ENCODE assay signal across 8 cellular contexts in the genomic region with DNA sequence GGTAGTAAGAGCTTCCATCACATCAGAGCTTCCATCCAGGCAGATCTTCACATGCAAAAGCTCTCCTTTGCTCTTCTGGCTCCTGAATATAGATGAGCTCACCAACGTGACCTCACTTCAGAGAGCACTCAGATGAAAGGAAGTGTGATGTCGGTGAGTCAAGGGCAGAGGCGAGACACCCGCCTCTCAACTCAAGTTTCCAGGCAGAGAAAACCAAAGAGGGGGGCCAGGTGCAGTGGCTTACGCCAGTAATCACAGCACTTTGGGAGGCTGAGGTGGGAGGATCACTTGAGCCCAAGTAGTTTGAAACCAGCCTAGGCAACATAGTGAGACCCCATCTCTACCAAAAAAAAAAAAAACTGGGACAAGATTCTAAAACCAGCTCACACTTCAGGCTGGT.
DNase-seq lines count a peak whose midpoint lies in the region; ATAC-seq, FAIRE-seq and TF ChIP-seq lines count a peak whose summit lies in the region.

No MANE protein-coding gene starts in this region.

- intact Hi-C loops in prostate gland (cut with DNase I), result no loop called here

- H3K4me1 ChIP-seq in prostate gland (replicated peaks), result no peaks in the 10 kb centered on the region

- H3K4me3 ChIP-seq in prostate gland, result no peak overlapping the region

- ATAC-seq in HG03342 (IDR thresholded peaks at IDR 0.05; ENCODE audit: unreplicated experiment) (peak; percentile 58), HG02571 (IDR thresholded peaks at IDR 0.05; ENCODE audit: unreplicated experiment) (no peak), GM18861 (IDR thresholded peaks at IDR 0.05; ENCODE audit: unreplicated experiment) (no peak)

- no peaks in the 10 kb centered on the region for H3K36me3 ChIP-seq in prostate gland

- no peaks in the 10 kb centered on the region for H3K9me3 ChIP-seq in prostate gland

- DNase-seq in GM10248 (ENCODE audit: extremely low spot score) (peak; percentile 15), prostate gland (ENCODE audit: low spot score) (no peak), D721Med (ENCODE audit: insufficient read length, low spot score) (no peak)
- peak; percentile 60 to 69 for DNase-seq in activated CD4-positive, alpha-beta T cell treated with anti-CD3 and anti-CD28 coated beads for 24 hours (ENCODE audit: low read depth in 2 of 2)
- DNase-seq in effector CD4-positive, alpha-beta T cell, result peak; percentile 65

- TF ChIP-seq POLR2A in prostate gland (IDR thresholded peaks at IDR 0.05), result no peak

- FAIRE-seq in D721Med (lab: Jason Lieb, UNC), result no peak

- 72% methylated on average over 5 of the region's 5 CpGs for WGBS in prostate gland

- H3K27ac ChIP-seq in prostate gland, result peak overlapping the region; percentile 2 to 29

- no peaks in the 10 kb centered on the region for H3K27me3 ChIP-seq in prostate gland (replicated peaks; ENCODE audit: insufficient read depth)

- CTCF ChIA-PET in GM10248 (lab: Yijun Ruan, JAX), result interaction anchor here (1.1 kb wide), 1 partner anchor 18 kb away, joined by 3 read pairs; no protein-coding TSS in a partner anchor

- POLR2A ChIA-PET in GM10248 (lab: Yijun Ruan, JAX), result no interaction called here

- TF ChIP-seq CTCF in GM10248 (IDR thresholded peaks at IDR 0.05; ENCODE audit: control extremely low read depth, extremely low read depth, low read depth, missing control alignments), result no peak
- no peak for TF ChIP-seq CTCF in prostate gland (IDR thresholded peaks at IDR 0.05)
- no peak for TF ChIP-seq CTCF in D721Med (IDR thresholded peaks at IDR 0.05; ENCODE audit: insufficient read depth, missing control alignments)

Comparison
In these comparisons a context has a peak if more than half of its experiments do, and no peak if none do; other contexts are left out.
1. DNase-seq: peak in GM10248 (single experiment), activated CD4-positive, alpha-beta T cell treated with anti-CD3 and anti-CD28 coated beads for 24 hours (2 of 2) and effector CD4-positive, alpha-beta T cell (single experiment); none in prostate gland (single experiment) and D721Med (single experiment).